In genomic region chr1:235504122-235504493, GRCh38 we compare ENCODE assay signal across 1 cellular context.
TF ChIP-seq lines count a peak whose summit lies in the region.

Gene B3GALNT2, minus strand, starts transcription at chr1:235504452. Its CDS starts 200 bp downstream, at chr1:235504252.

TF ChIP-seq in WTC11, 78 proteins besides CTCF, POLR2A, EP300 and RAD21 (continued from another document):
- no peak for TF ChIP-seq AR (CRISPR knock-in tag; IDR thresholded peaks at IDR 0.05)
- TF ChIP-seq NFE2L1 (CRISPR knock-in tag; IDR thresholded peaks at IDR 0.05) = peak; percentile 88; the same call in 1 of the 2 replicates
- TF ChIP-seq TCF7 (CRISPR knock-in tag; IDR thresholded peaks at IDR 0.05; ENCODE audit: low read depth) = peak; percentile 79; the same call in 1 of the 2 replicates
- TF ChIP-seq RELA (CRISPR knock-in tag; IDR thresholded peaks at IDR 0.05; ENCODE audit: borderline replicate concordance) = no peak
- TF ChIP-seq ZNF317 (CRISPR knock-in tag; IDR thresholded peaks at IDR 0.05; ENCODE audit: borderline replicate concordance, low read depth) = no peak
- TF ChIP-seq ZBTB43 (CRISPR knock-in tag; IDR thresholded peaks at IDR 0.05) = no peak; the same call in 1 of the 2 replicates
- no peak for TF ChIP-seq ZNF138 (CRISPR knock-in tag; conservative IDR thresholded peaks at IDR 0.05)
- TF ChIP-seq ZNF263 (CRISPR knock-in tag; IDR thresholded peaks at IDR 0.05; ENCODE audit: low read depth) = no peak
- peak; percentile 23; the same call in 1 of the 2 replicates for TF ChIP-seq NFYB (CRISPR knock-in tag; conservative IDR thresholded peaks at IDR 0.05; ENCODE audit: low read depth)
- TF ChIP-seq MAX (CRISPR knock-in tag; IDR thresholded peaks at IDR 0.05) = no peak
- no peak for TF ChIP-seq ZNF416 (CRISPR knock-in tag; IDR thresholded peaks at IDR 0.05)
- no peak for TF ChIP-seq USF2 (CRISPR knock-in tag; IDR thresholded peaks at IDR 0.05)
- TF ChIP-seq E2F4 (CRISPR knock-in tag; IDR thresholded peaks at IDR 0.05; ENCODE audit: borderline replicate concordance, low read depth) = peak; percentile 70; the same call in 1 of the 2 replicates
- TF ChIP-seq STAT6 (CRISPR knock-in tag; conservative IDR thresholded peaks at IDR 0.05; ENCODE audit: low read depth) = no peak
- no peak for TF ChIP-seq NR1H2 (CRISPR knock-in tag; IDR thresholded peaks at IDR 0.05)
- 0 out of 2 replicates have a peak, but pooled peaks have one; percentile 54 for TF ChIP-seq KAT7 (CRISPR knock-in tag; IDR thresholded peaks at IDR 0.05; ENCODE audit: borderline replicate concordance)
